Comparison of ENCODE assay signal across 12 cellular contexts in the genomic region with DNA sequence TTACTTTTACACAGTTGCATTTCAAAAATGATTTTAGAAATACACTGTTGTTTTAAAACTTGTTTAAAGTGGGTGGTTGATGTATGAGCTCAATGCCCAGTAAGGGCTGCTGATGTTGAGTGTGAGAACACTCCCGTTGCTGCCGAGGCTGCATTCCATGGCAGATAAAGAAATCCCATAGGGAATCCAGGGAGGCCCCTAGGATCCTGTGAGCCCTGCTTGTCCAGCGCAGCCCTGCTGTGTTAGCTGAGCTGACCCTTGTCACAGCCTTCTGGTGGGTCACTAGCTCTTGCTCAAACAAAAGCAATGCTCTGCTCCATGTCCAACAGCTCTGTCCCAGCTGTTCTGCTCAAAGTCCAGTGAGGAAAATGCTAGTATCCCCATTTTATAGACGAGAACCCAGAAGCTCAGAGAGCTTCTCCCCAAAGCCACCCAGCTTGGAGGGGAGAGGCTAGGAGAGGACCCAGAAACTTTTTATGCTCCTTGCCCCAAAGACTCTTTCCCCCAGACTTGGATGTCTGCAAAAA. TPM values are rescaled to one million over a fixed set of nuclear protein-coding genes. Genes with fewer than 3 reads are reported as not detected.
DNase-seq lines count a peak whose midpoint lies in the region; ATAC-seq and TF ChIP-seq lines count a peak whose summit lies in the region.
"Had no signal": no experiment of that assay in that cellular context is flagged by ENCODE, and none has a peak within 500 bp of the region (broad histone marks: within the 10 kb centered on the region; RNA-seq: fewer than 3 reads in every experiment).

No MANE protein-coding gene starts in this region.

- no peak overlapping the region for H3K4me3 Mint-ChIP-seq in activated CD4-positive, alpha-beta T cell treated with anti-CD3 and anti-CD28 coated beads, Interleukin-2, amount 10 ng/mL, durations not matched to agents 7 days and 5 days
- H3K4me3 Mint-ChIP-seq in CD8-positive, alpha-beta T cell, result no peak overlapping the region

- H3K27me3 Mint-ChIP-seq in activated CD4-positive, alpha-beta T cell treated with anti-CD3 and anti-CD28 coated beads, Interleukin-2, amount 10 ng/mL, durations not matched to agents 7 days and 5 days, result peaks cover 11% of the 10 kb centered on the region
- H3K27me3 Mint-ChIP-seq in CD8-positive, alpha-beta T cell (ENCODE audit: low read depth), result peaks cover 7% of the 10 kb centered on the region

- no TSS peak for BruUV-seq in A673 (replicated peaks; lab: Mats Ljungman, UMichigan)

- CTCF ChIA-PET in activated CD4-positive, alpha-beta T cell treated with anti-CD3 and anti-CD28 coated beads, Interleukin-2, amount 10 ng/mL, durations not matched to agents 7 days and 5 days (lab: Charles Lee), result interaction anchor here (0.6 to 2.6 kb wide), 6 partner anchors 19 to 132 kb away, joined by 3 to 9 read pairs (median 4); a partner anchor contains a TSS
- CTCF ChIA-PET in A673 (lab: Charles Lee), result interaction anchor here (0.6 kb wide), 1 partner anchor 78 kb away, joined by 3 read pairs; no protein-coding TSS in a partner anchor
- CTCF ChIA-PET in CD8-positive, alpha-beta T cell (lab: Charles Lee), result interaction anchor here (0.8 to 1.2 kb wide), 3 partner anchors 18 to 50 kb away, joined by 3 read pairs; no protein-coding TSS in a partner anchor

- no peaks in the 10 kb centered on the region for H3K36me3 ChIP-seq in hepatocyte (replicated peaks; ENCODE audit: insufficient read depth, low read depth)
- H3K36me3 ChIP-seq in A673 (ENCODE audit: insufficient read depth, low read length, poor library complexity, severe bottlenecking), result no peaks in the 10 kb centered on the region
- H3K36me3 ChIP-seq in CD8-positive, alpha-beta T cell (ENCODE audit: insufficient read depth, low read length), result no peaks in the 10 kb centered on the region

- H3K4me1 Mint-ChIP-seq in activated CD4-positive, alpha-beta T cell treated with anti-CD3 and anti-CD28 coated beads, Interleukin-2, amount 10 ng/mL, durations not matched to agents 7 days and 5 days, result peaks cover 15% of the 10 kb centered on the region
- H3K4me1 Mint-ChIP-seq in CD8-positive, alpha-beta T cell (ENCODE audit: low read depth), result peaks cover 4% of the 10 kb centered on the region

- H3K4me3 ChIP-seq in hepatocyte (no peak overlapping the region), skin epidermis (no peak overlapping the region), A673 (ENCODE audit: low read depth, low read length, poor library complexity, severe bottlenecking) (no peak overlapping the region)
- no peak overlapping the region for H3K4me3 ChIP-seq in CD8-positive, alpha-beta T cell (ENCODE audit: low read depth, low read length)

- no peaks in the 10 kb centered on the region for H3K27me3 ChIP-seq in hepatocyte
- H3K27me3 ChIP-seq in A673 (replicated peaks; ENCODE audit: insufficient read depth, low read depth, low read length, poor library complexity), result no peaks in the 10 kb centered on the region
- H3K27me3 ChIP-seq in CD8-positive, alpha-beta T cell (ENCODE audit: insufficient read depth, low read length), result no peaks in the 10 kb centered on the region

- intact Hi-C loops in A673 (cut with micrococcal nuclease; ENCODE audit: unreplicated experiment), result loop anchor here (5.0 kb wide), 1 partner anchor 42 kb away; no protein-coding TSS in a partner anchor
- intact Hi-C loops in CD8-positive, alpha-beta T cell (cut with DNase I, micrococcal nuclease), result no loop called here

- no peaks in the 10 kb centered on the region for H3K79me2 ChIP-seq in hepatocyte

- H3K4me2 ChIP-seq in hepatocyte, result peak overlapping the region; percentile 53

- POLR2A ChIA-PET in activated CD4-positive, alpha-beta T cell treated with anti-CD3 and anti-CD28 coated beads, Interleukin-2, amount 10 ng/mL, durations not matched to agents 7 days and 5 days (lab: Charles Lee), result interaction anchor here (0.6 kb wide), 1 partner anchor 117 kb away, joined by 5 read pairs; no protein-coding TSS in a partner anchor
- POLR2A ChIA-PET in A673 (lab: Charles Lee; ENCODE audit: low non-redundant PET), result no interaction called here
- POLR2A ChIA-PET in CD8-positive, alpha-beta T cell (lab: Charles Lee), result no interaction called here

- H3K4me1 ChIP-seq in hepatocyte (ENCODE audit: insufficient read depth) (peaks cover 40% of the 10 kb centered on the region), A673 (ENCODE audit: insufficient read depth, low read length, poor library complexity, severe bottlenecking) (peaks cover 26% of the 10 kb centered on the region)
- H3K4me1 ChIP-seq in CD8-positive, alpha-beta T cell (ENCODE audit: insufficient read depth, low read length), result no peaks in the 10 kb centered on the region

- no peak for ATAC-seq in CD8-positive, alpha-beta T cell

- TF ChIP-seq CTCF in hepatocyte (IDR thresholded peaks at IDR 0.05; ENCODE audit: poor library complexity) (no peak), A673 (conservative IDR thresholded peaks at IDR 0.05; ENCODE audit: low read depth, low read length) (no peak)
- TF ChIP-seq CTCF in CD8-positive, alpha-beta T cell (IDR thresholded peaks at IDR 0.05), result no peak

- 17% methylated on average over 4 of the region's 4 CpGs for WGBS in hepatocyte (ENCODE audit: low lambda C conversion rate, missing lambda C conversion rate)

- H2AFZ ChIP-seq in hepatocyte, result no peak overlapping the region

- H3K9me2 ChIP-seq in hepatocyte (replicated peaks; ENCODE audit: insufficient read depth), result no peaks in the 10 kb centered on the region

- H4K20me1 ChIP-seq in hepatocyte (ENCODE audit: insufficient read depth, poor library complexity, severe bottlenecking), result no peaks in the 10 kb centered on the region

- DNase-seq in H4 (ENCODE audit: low spot score) (peak; percentile 34), astrocyte of the hippocampus (ENCODE audit: low read depth, low spot score) (peak; percentile 87), hepatocyte (ENCODE audit: low spot score) (peak; percentile 61), ureter (ENCODE audit: low spot score) (no peak), A673 (ENCODE audit: low spot score) (no peak)
- no peak for DNase-seq in activated CD4-positive, alpha-beta T cell treated with anti-CD3 and anti-CD28 coated beads, Interleukin-2, amount 10 ng/mL, durations not matched to agents 7 days and 5 days
- DNase-seq in CD8-positive, alpha-beta T cell, result no peak
- DNase-seq: activated T-cell treated with anti-CD3 and anti-CD28 coated beads for 4 hours; NCI-H1417 treated with DMSO at 0.1 percent for 48 hours; stimulated activated CD4-positive, alpha-beta T cell treated with anti-CD3 and anti-CD28 coated beads, Interleukin-4, amount 100 ng/mL, for 1 hour had no signal

- H3K36me3 Mint-ChIP-seq in activated CD4-positive, alpha-beta T cell treated with anti-CD3 and anti-CD28 coated beads, Interleukin-2, amount 10 ng/mL, durations not matched to agents 7 days and 5 days (ENCODE audit: low read depth), result no peaks in the 10 kb centered on the region
- H3K36me3 Mint-ChIP-seq in CD8-positive, alpha-beta T cell, result no peaks in the 10 kb centered on the region

- no peak overlapping the region for H3K27ac Mint-ChIP-seq in activated CD4-positive, alpha-beta T cell treated with anti-CD3 and anti-CD28 coated beads, Interleukin-2, amount 10 ng/mL, durations not matched to agents 7 days and 5 days
- no peak overlapping the region for H3K27ac Mint-ChIP-seq in CD8-positive, alpha-beta T cell

- H3K9me3 ChIP-seq in hepatocyte (ENCODE audit: low read depth), result no peaks in the 10 kb centered on the region
- H3K9me3 ChIP-seq in A673 (ENCODE audit: low read depth, low read length, poor library complexity, severe bottlenecking), result no peaks in the 10 kb centered on the region
- no peaks in the 10 kb centered on the region for H3K9me3 ChIP-seq in CD8-positive, alpha-beta T cell (ENCODE audit: low read length)

- no peaks in the 10 kb centered on the region for H3K9me3 Mint-ChIP-seq in activated CD4-positive, alpha-beta T cell treated with anti-CD3 and anti-CD28 coated beads, Interleukin-2, amount 10 ng/mL, durations not matched to agents 7 days and 5 days
- H3K9me3 Mint-ChIP-seq in CD8-positive, alpha-beta T cell, result peaks cover 5% of the 10 kb centered on the region

- H3K27ac ChIP-seq in hepatocyte, result peak overlapping the region; percentile 77
- H3K27ac ChIP-seq in skin epidermis, result peak overlapping the region in 14 of 21 experiments; percentile 2 to 84 (median 57)
- no peak overlapping the region for H3K27ac ChIP-seq in A673 (ENCODE audit: low read depth, low read length, poor library complexity, severe bottlenecking)
- no peak overlapping the region for H3K27ac ChIP-seq in CD8-positive, alpha-beta T cell (ENCODE audit: low read depth, low read length)

RNA-seq across cellular contexts. Expression of a gene that starts 18.6 kb away (rescaled TPM):
- 11.1 and 25.7 TPM in 2 replicates for total RNA-seq in H4 (2014; rRNA removed; shearing (Covaris generic))
- 351 and 1,063 TPM in 2 replicates for total RNA-seq in hepatocyte
- 5,822 and 6,071 TPM in 2 replicates for polyA plus RNA-seq in hepatocyte
- 331 TPM for total RNA-seq in ureter
- under 1 TPM; 0.31 to 0.55 TPM for total RNA-seq in activated CD4-positive, alpha-beta T cell treated with anti-CD3 and anti-CD28 coated beads, Interleukin-2, amount 10 ng/mL, durations not matched to agents 7 days and 5 days
- total RNA-seq in A673 (2021), result 24.6 and 44.7 TPM in 2 replicates
- 10 to 100 TPM; 37.2 to 43.8 TPM for total RNA-seq in CD8-positive, alpha-beta T cell

RNA-seq across cellular contexts. Expression of a gene that starts 54.2 kb away (rescaled TPM):
- 0.45 TPM in 1 of 2 replicates, not detected in the other for total RNA-seq in H4 (2014; rRNA removed; shearing (Covaris generic))
- total RNA-seq in hepatocyte (0.37 TPM in 1 of 2 replicates, not detected in the other), ureter (16.9 TPM), A673 (2021) (not detected in 2 replicates)
- 0.83 and 2.2 TPM in 2 replicates for polyA plus RNA-seq in hepatocyte
- not detected for total RNA-seq in activated CD4-positive, alpha-beta T cell treated with anti-CD3 and anti-CD28 coated beads, Interleukin-2, amount 10 ng/mL, durations not matched to agents 7 days and 5 days
- under 1 TPM in 1 of 2 experiments, not detected in 1; 0.25 TPM for total RNA-seq in CD8-positive, alpha-beta T cell
- total RNA-seq: mononuclear cell had no signal

RNA-seq across cellular contexts. Expression of a gene that starts 54.3 kb away (rescaled TPM):
- 5.6 and 7.4 TPM in 2 replicates for total RNA-seq in H4 (2014; rRNA removed; shearing (Covaris generic))
- total RNA-seq in hepatocyte, result 6.9 and 11.3 TPM in 2 replicates
- 21.7 and 24.0 TPM in 2 replicates for polyA plus RNA-seq in hepatocyte
- 3.0 TPM for total RNA-seq in ureter
- not detected for total RNA-seq in activated CD4-positive, alpha-beta T cell treated with anti-CD3 and anti-CD28 coated beads, Interleukin-2, amount 10 ng/mL, durations not matched to agents 7 days and 5 days
- total RNA-seq in A673 (2021), result 0.19 TPM in 1 of 2 replicates, not detected in the other
- not detected for total RNA-seq in CD8-positive, alpha-beta T cell
- total RNA-seq: mononuclear cell had no signal

Comparison
In these comparisons a context has a peak if more than half of its experiments do, and no peak if none do; other contexts are left out.
1. DNase-seq: peak in H4 (single experiment), astrocyte of the hippocampus (single experiment) and hepatocyte (single experiment); none in ureter (single experiment), activated CD4-positive, alpha-beta T cell treated with anti-CD3 and anti-CD28 coated beads, Interleukin-2, amount 10 ng/mL, durations not matched to agents 7 days and 5 days (single experiment), A673 (single experiment) and CD8-positive, alpha-beta T cell (0 of 7).
2. H3K27ac ChIP-seq: peak in hepatocyte (single experiment) and skin epidermis (14 of 21); none in A673 (single experiment) and CD8-positive, alpha-beta T cell (single experiment).
3. RNA of a gene that starts 54.2 kb away (total RNA-seq): 16.9 TPM in ureter (single experiment); 0.45 TPM in H4, 0.37 TPM in hepatocyte, 0.25 TPM in CD8-positive, alpha-beta T cell, not detected in activated CD4-positive, alpha-beta T cell treated with anti-CD3 and anti-CD28 coated beads, Interleukin-2, amount 10 ng/mL, durations not matched to agents 7 days and 5 days and not detected in A673; every median in the first group is over 10 times any median in the second.